In genomic region chr13:113724780-113725315, GRCh38 we compare ENCODE assay signal across 8 cellular contexts. TPM values are rescaled to one million over a fixed set of nuclear protein-coding genes. Genes with fewer than 3 reads are reported as not detected.
DNase-seq lines count a peak whose midpoint lies in the region; ATAC-seq, FAIRE-seq and TF ChIP-seq lines count a peak whose summit lies in the region.

No MANE protein-coding gene starts in this region.

- H3K27me3 ChIP-seq in K562 (ENCODE audit: control insufficient read depth in 2 of 2, insufficient read depth in 2 of 2, low read length in 2 of 2) = peaks cover 7 to 16% of the 10 kb centered on the region in 2 experiments; a peak in 3 of 5 replicates
- no peaks in the 10 kb centered on the region for H3K27me3 ChIP-seq in iPS-15b (ENCODE audit: control insufficient read depth, insufficient read depth, low read length)

- TF ChIP-seq EP300 in K562 (IDR thresholded peaks at IDR 0.05; ENCODE audit: low read length) = no peak

- no peak overlapping the region for H3K27ac ChIP-seq in K562 (ENCODE audit: extremely low read depth, low read depth, low read length)
- H3K27ac ChIP-seq in skin epidermis = peak overlapping the region in 11 of 21 experiments; percentile 7 to 71 (median 35)

- H3K4me3 ChIP-seq in K562 (peak overlapping the region; percentile 38), iPS-15b (ENCODE audit: low read depth, low read length) (peak overlapping the region; percentile 63), skin epidermis (peak overlapping the region; percentile 13 to 43 (median 27))

- CTCF ChIA-PET in K562 (lab: Yijun Ruan, JAX; ENCODE audit: low intra/inter-chr PET ratio) = no interaction called here

- peak; percentile 93 for ATAC-seq in GM21529 (IDR thresholded peaks at IDR 0.05; ENCODE audit: unreplicated experiment)
- ATAC-seq in K562 = peak; percentile 99

- in situ Hi-C loops in K562 (cut with MboI) = loop anchor here (10.0 kb wide), 2 partner anchors 60 to 230 kb away; partner anchors contain the start of genes DCUN1D2 and GRK1

- H3K36me3 ChIP-seq in K562 (ENCODE audit: control insufficient read depth, insufficient read depth, low read length) = no peaks in the 10 kb centered on the region
- H3K36me3 ChIP-seq in iPS-15b (ENCODE audit: control insufficient read depth, insufficient read depth, low read length) = no peaks in the 10 kb centered on the region

- no peak for FAIRE-seq in K562 (lab: Jason Lieb, UNC)

- BruUV-seq in K562 (replicated peaks; lab: Mats Ljungman, UMichigan) = no TSS peak

- H4K20me1 ChIP-seq in K562 (replicated peaks; ENCODE audit: control insufficient read depth, insufficient read depth, low read length) = no peaks in the 10 kb centered on the region

- H3K79me2 ChIP-seq in K562 (ENCODE audit: control insufficient read depth, insufficient read depth, low read length) = no peaks in the 10 kb centered on the region

- H3K4me2 ChIP-seq in K562 (ENCODE audit: insufficient read depth, low read length) = peak overlapping the region; percentile 76

- peak; percentile 54 to 77 (median 72) for TF ChIP-seq CTCF in K562 (IDR thresholded peaks at IDR 0.05 in 2 of 3, conservative IDR thresholded peaks at IDR 0.05 in 1 of 3; ENCODE audit: insufficient read depth in 2 of 3, low read depth in 1 of 3, low read length in 3 of 3)

- intact Hi-C loops in K562 (cut with micrococcal nuclease) = no loop called here

- 0% methylated on average over 9 of the region's 36 CpGs for WGBS in K562 (ENCODE audit: insufficient coverage, low coverage, missing lambda C conversion rate)

- H3K9ac ChIP-seq in K562 (ENCODE audit: insufficient read depth in 1 of 2, low read depth in 2 of 2, low read length in 2 of 2) (peak overlapping the region in 1 of 2 experiments; percentile 74; a peak in 2 of 4 replicates), iPS-15b (ENCODE audit: low read depth, low read length) (no peak overlapping the region)

- POLR2A ChIA-PET in K562 (lab: Yijun Ruan, JAX) = interaction anchor here (0.6 kb wide), 1 partner anchor 1699 kb away, joined by 3 read pairs; no protein-coding TSS in a partner anchor

- H3K9me3 ChIP-seq in K562 (replicated peaks; ENCODE audit: control insufficient read depth, insufficient read depth, low read depth, low read length) (no peaks in the 10 kb centered on the region; the same call in 1 of the 2 replicates), iPS-15b (ENCODE audit: control insufficient read depth, insufficient read depth, low read length) (no peaks in the 10 kb centered on the region)

- TF ChIP-seq RAD21 in K562 (CRISPR knock-in tag; conservative IDR thresholded peaks at IDR 0.05 in 1 of 2, IDR thresholded peaks at IDR 0.05 in 1 of 2) = peak; percentile 31 to 69; a peak in 3 of 4 replicates

- no peak for TF ChIP-seq POLR2A in K562 (conservative IDR thresholded peaks at IDR 0.05)

- H3K4me1 ChIP-seq in K562 (replicated peaks in 1 of 2; ENCODE audit: control insufficient read depth in 2 of 2, insufficient read depth in 2 of 2, low read length in 2 of 2) = peaks cover 9 to 32% of the 10 kb centered on the region in 2 experiments; a peak in 4 of 5 replicates
- no peaks in the 10 kb centered on the region for H3K4me1 ChIP-seq in iPS-15b (ENCODE audit: control insufficient read depth, insufficient read depth, low read length)

- H2AFZ ChIP-seq in K562 (ENCODE audit: low read depth, low read length) = peak overlapping the region; percentile 90

- peaks cover 3% of the 10 kb centered on the region for H3K9me1 ChIP-seq in K562 (ENCODE audit: control insufficient read depth, insufficient read depth, low read length)

- DNase-seq in D341Med (ENCODE audit: low spot score) (peak; percentile 86), Kasumi-1 (lab: John Stamatoyannopoulos, UW) (peak; percentile 12 to 47), T1000 (lab: John Stamatoyannopoulos, UW) (peak; percentile 84), K562 (ENCODE audit: extremely low read depth in 1 of 4, low spot score in 3 of 4) (peak; percentile 65 to 69 (median 66)), middle frontal gyrus (ENCODE audit: extremely low spot score, low spot score) (no peak)

TF ChIP-seq in K562, 482 proteins besides CTCF, POLR2A, EP300 and RAD21 (continues in another document):
- peak; percentile 38; the same call in 1 of the 2 replicates for TF ChIP-seq ATF7 (IDR thresholded peaks at IDR 0.05)
- TF ChIP-seq, protein P1, sequence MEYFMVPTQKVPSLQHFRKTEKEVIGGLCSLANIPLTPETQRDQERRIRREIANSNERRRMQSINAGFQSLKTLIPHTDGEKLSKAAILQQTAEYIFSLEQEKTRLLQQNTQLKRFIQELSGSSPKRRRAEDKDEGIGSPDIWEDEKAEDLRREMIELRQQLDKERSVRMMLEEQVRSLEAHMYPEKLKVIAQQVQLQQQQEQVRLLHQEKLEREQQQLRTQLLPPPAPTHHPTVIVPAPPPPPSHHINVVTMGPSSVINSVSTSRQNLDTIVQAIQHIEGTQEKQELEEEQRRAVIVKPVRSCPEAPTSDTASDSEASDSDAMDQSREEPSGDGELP (CRISPR knock-in tag; IDR thresholded peaks at IDR 0.05; ENCODE audit: borderline replicate concordance) = peak; percentile 70; the same call in 1 of the 2 replicates
- peak; percentile 43; the same call in 1 of the 2 replicates for TF ChIP-seq SMC3 (conservative IDR thresholded peaks at IDR 0.05; ENCODE audit: insufficient read depth, low read depth, low read length)
- TF ChIP-seq, protein P2, sequence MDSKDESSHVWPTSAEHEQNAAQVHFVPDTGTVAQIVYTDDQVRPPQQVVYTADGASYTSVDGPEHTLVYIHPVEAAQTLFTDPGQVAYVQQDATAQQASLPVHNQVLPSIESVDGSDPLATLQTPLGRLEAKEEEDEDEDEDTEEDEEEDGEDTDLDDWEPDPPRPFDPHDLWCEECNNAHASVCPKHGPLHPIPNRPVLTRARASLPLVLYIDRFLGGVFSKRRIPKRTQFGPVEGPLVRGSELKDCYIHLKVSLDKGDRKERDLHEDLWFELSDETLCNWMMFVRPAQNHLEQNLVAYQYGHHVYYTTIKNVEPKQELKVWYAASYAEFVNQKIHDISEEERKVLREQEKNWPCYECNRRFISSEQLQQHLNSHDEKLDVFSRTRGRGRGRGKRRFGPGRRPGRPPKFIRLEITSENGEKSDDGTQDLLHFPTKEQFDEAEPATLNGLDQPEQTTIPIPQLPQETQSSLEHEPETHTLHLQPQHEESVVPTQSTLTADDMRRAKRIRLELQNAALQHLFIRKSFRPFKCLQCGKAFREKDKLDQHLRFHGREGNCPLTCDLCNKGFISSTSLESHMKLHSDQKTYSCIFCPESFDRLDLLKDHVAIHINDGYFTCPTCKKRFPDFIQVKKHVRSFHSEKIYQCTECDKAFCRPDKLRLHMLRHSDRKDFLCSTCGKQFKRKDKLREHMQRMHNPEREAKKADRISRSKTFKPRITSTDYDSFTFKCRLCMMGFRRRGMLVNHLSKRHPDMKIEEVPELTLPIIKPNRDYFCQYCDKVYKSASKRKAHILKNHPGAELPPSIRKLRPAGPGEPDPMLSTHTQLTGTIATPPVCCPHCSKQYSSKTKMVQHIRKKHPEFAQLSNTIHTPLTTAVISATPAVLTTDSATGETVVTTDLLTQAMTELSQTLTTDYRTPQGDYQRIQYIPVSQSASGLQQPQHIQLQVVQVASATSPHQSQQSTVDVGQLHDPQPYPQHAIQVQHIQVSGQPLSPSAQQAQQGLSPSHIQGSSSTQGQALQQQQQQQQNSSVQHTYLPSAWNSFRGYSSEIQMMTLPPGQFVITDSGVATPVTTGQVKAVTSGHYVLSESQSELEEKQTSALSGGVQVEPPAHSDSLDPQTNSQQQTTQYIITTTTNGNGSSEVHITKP (IDR thresholded peaks at IDR 0.05; ENCODE audit: partially characterized antibody) = peak; percentile 24
- TF ChIP-seq SP1 (CRISPR knock-in tag; IDR thresholded peaks at IDR 0.05) = peak; percentile 100
- peak in 1 of 2 experiments; percentile 56; a peak in 2 of 4 replicates for TF ChIP-seq MAZ (CRISPR knock-in tag; conservative IDR thresholded peaks at IDR 0.05 in 1 of 2, IDR thresholded peaks at IDR 0.05 in 1 of 2)

RNA-seq across cellular contexts. Expression of gene TMEM255B, which starts 34.2 kb away (rescaled TPM):
- 1.8 and 1.9 TPM in 2 replicates for total RNA-seq in K562 (2011; cell fraction: chromatin; rRNA removed; ENCODE audit: low replicate concordance)
- total RNA-seq in K562 (2011; cell fraction: nucleolus; rRNA removed) = 1.3 and 1.5 TPM in 2 replicates
- total RNA-seq in K562 (2011; cell fraction: nucleoplasm; rRNA removed) = 1.1 TPM in 2 replicates
- 0.23 and 0.33 TPM in 2 replicates for total RNA-seq in K562 (2014; rRNA removed)
- 0.13 and 0.22 TPM in 2 replicates for total RNA-seq in K562 (2014; rRNA removed; fragmentation: Illumina TruSeq; extraction: Trizol)
- 0.30 and 0.36 TPM in 2 replicates for total RNA-seq in K562 (2015; rRNA removed; fragmentation: Illumina TruSeq; extraction: Trizol)
- 0.72 and 0.75 TPM in 2 replicates for total RNA-seq in K562 (2021)
- 0.20 and 0.45 TPM in 2 replicates for polyA plus RNA-seq in K562 (2011; rRNA removed)
- 0.19 and 0.65 TPM in 2 replicates for polyA plus RNA-seq in K562 (2011; cell fraction: cytosol; rRNA removed)
- polyA plus RNA-seq in K562 (2011; cell fraction: nucleus; rRNA removed) = 0.46 and 0.76 TPM in 2 replicates
- 0.57 and 2.2 TPM in 2 replicates for polyA plus RNA-seq in K562 (2012)
- polyA plus RNA-seq in K562 (2014; fragmentation: Illumina TruSeq; extraction: Trizol) = 0.42 and 0.46 TPM in 2 replicates
- polyA plus RNA-seq in K562 (2014; fragmentation: Nextera tagmentation; extraction: Ambion mirVana) = under 1 TPM; 0.01 to 0.04 TPM
- polyA plus RNA-seq in K562 (2014; rRNA removed) = 0.40 and 0.46 TPM in 2 replicates
- 1.1 and 1.3 TPM in 2 replicates for polyA minus RNA-seq in K562 (2011; rRNA and poly(A)+ RNA removed)
- polyA minus RNA-seq in K562 (2011; cell fraction: cytosol; rRNA and poly(A)+ RNA removed) = 0.38 and 0.73 TPM in 2 replicates
- 0.27 and 0.89 TPM in 2 replicates for polyA minus RNA-seq in K562 (2011; cell fraction: nucleus; rRNA and poly(A)+ RNA removed)

RNA-seq across cellular contexts. Expression of gene GRK1, which starts 57.8 kb away (rescaled TPM):
- total RNA-seq in K562 (2011; cell fraction: chromatin; rRNA removed; ENCODE audit: low replicate concordance) = not detected in 2 replicates
- total RNA-seq in K562 (2011; cell fraction: nucleolus; rRNA removed) = not detected in 2 replicates
- not detected in 2 replicates for total RNA-seq in K562 (2011; cell fraction: nucleoplasm; rRNA removed)
- total RNA-seq in K562 (2014; rRNA removed) (0.09 TPM in 1 of 2 replicates, not detected in the other), K562 (2014; rRNA removed; fragmentation: Illumina TruSeq; extraction: Trizol) (not detected in 2 replicates), K562 (2015; rRNA removed; fragmentation: Illumina TruSeq; extraction: Trizol) (not detected in 2 replicates), K562 (2021) (not detected in 2 replicates)
- polyA plus RNA-seq in K562 (2011; rRNA removed) (not detected in 2 replicates), K562 (2014; fragmentation: Illumina TruSeq; extraction: Trizol) (not detected in 2 replicates), K562 (2014; fragmentation: Nextera tagmentation; extraction: Ambion mirVana) (not detected), K562 (2014; rRNA removed) (not detected in 2 replicates)
- polyA plus RNA-seq in K562 (2011; cell fraction: cytosol; rRNA removed) = not detected in 2 replicates
- 0.03 TPM in 1 of 2 replicates, not detected in the other for polyA plus RNA-seq in K562 (2011; cell fraction: nucleus; rRNA removed)
- polyA plus RNA-seq in K562 (2012) = 0.03 TPM in 1 of 2 replicates, not detected in the other
- polyA minus RNA-seq in K562 (2011; rRNA and poly(A)+ RNA removed) = not detected in 2 replicates
- polyA minus RNA-seq in K562 (2011; cell fraction: cytosol; rRNA and poly(A)+ RNA removed) = not detected in 2 replicates
- not detected in 2 replicates for polyA minus RNA-seq in K562 (2011; cell fraction: nucleus; rRNA and poly(A)+ RNA removed)
